Comparison of ENCODE assay signal across 13 cellular contexts in genomic region chr2:168574856-168575630, GRCh38.
A peak's percentile ranks its signal among the peaks of the same experiment; 100 is the strongest.
DNase-seq lines count a peak whose midpoint lies in the region; ATAC-seq, FAIRE-seq and TF ChIP-seq lines count a peak whose summit lies in the region.
"Had no signal": no experiment of that assay in that cellular context is flagged by ENCODE, and none has a peak within 500 bp of the region (broad histone marks: within the 10 kb centered on the region; RNA-seq: fewer than 3 reads in every experiment).

No MANE protein-coding gene starts in this region.

- H3K9ac ChIP-seq in keratinocyte (ENCODE audit: control insufficient read depth, extremely low read depth, insufficient read depth, low read length) (no peak overlapping the region), endodermal cell (ENCODE audit: extremely low read depth, low read length, poor library complexity, severe bottlenecking) (no peak overlapping the region)
- H3K9ac ChIP-seq: SK-N-SH had no signal

- ATAC-seq in WTC11 (peak; percentile 47; the same call in 1 of the 2 replicates), HG03378 (IDR thresholded peaks at IDR 0.05; ENCODE audit: unreplicated experiment) (no peak)

- WGBS in endodermal cell (ENCODE audit: insufficient coverage in 1 of 2, insufficient read length in 1 of 2), 2 experiments, result 97 to 100% methylated on average over 1 to 2 of the region's 4 CpGs

- H3K9me3 ChIP-seq in keratinocyte (ENCODE audit: control insufficient read depth, low read depth, low read length), result no peaks in the 10 kb centered on the region
- no peaks in the 10 kb centered on the region for H3K9me3 ChIP-seq in endodermal cell (ENCODE audit: control insufficient read depth, low read length)
- H3K9me3 ChIP-seq: SK-N-SH, testis had no signal

- H3K9me3 Mint-ChIP-seq in WTC11 (no peaks in the 10 kb centered on the region), endodermal cell (no peaks in the 10 kb centered on the region)

- H3K36me3 Mint-ChIP-seq in WTC11 (no peaks in the 10 kb centered on the region), endodermal cell (ENCODE audit: low read depth) (no peaks in the 10 kb centered on the region)

- H2AFZ ChIP-seq in keratinocyte (ENCODE audit: control insufficient read depth, low read length), result no peak overlapping the region

- DNase-seq in DMS53 (lab: John Stamatoyannopoulos, UW), result peak; percentile 79
- DNase-seq in GM18507 (ENCODE audit: extremely low spot score, insufficient read length, low read depth), result no peak
- no peak for DNase-seq in WTC11 (ENCODE audit: low spot score)
- no peak for DNase-seq in keratinocyte (ENCODE audit: low read depth, low spot score)
- DNase-seq in activated CD4-positive, alpha-beta T cell treated with anti-CD3 and anti-CD28 coated beads, Interleukin-2, amount 50 U/mL, for 4 hours, result no peak
- no peak for DNase-seq in endodermal cell
- DNase-seq: activated naive CD4-positive, alpha-beta T cell; islet precursor cell; Karpas-422; NCI-H1694 treated with DMSO at 0.1 percent for 48 hours; SK-N-SH; testis had no signal

- H3K36me3 ChIP-seq in keratinocyte (ENCODE audit: control insufficient read depth in 2 of 2, extremely low read depth in 1 of 2, insufficient read depth in 2 of 2, low read length in 2 of 2), result peaks cover 0 to 1% of the 10 kb centered on the region in 2 experiments
- H3K36me3 ChIP-seq in endodermal cell (ENCODE audit: control insufficient read depth, insufficient read depth, low read length), result no peaks in the 10 kb centered on the region

- H3K9me1 ChIP-seq in keratinocyte (ENCODE audit: control insufficient read depth, extremely low read depth, insufficient read depth, low read length), result no peaks in the 10 kb centered on the region

- H3K27ac Mint-ChIP-seq in WTC11, result no peak overlapping the region
- H3K27ac Mint-ChIP-seq in endodermal cell, result no peak overlapping the region

- no peak overlapping the region for H3K4me3 Mint-ChIP-seq in WTC11
- no peak overlapping the region for H3K4me3 Mint-ChIP-seq in endodermal cell

- TF ChIP-seq CTCF in WTC11 (IDR thresholded peaks at IDR 0.05), result no peak
- no peak for TF ChIP-seq CTCF in keratinocyte (optimal IDR thresholded peaks at IDR 0.05 in 1 of 3, IDR thresholded peaks at IDR 0.05 in 1 of 3, conservative IDR thresholded peaks at IDR 0.05 in 1 of 3; ENCODE audit: extremely low read depth in 1 of 3, insufficient read depth in 2 of 3, low read length in 3 of 3)
- TF ChIP-seq CTCF in endodermal cell (conservative IDR thresholded peaks at IDR 0.05), result no peak

- no peaks in the 10 kb centered on the region for H3K27me3 ChIP-seq in keratinocyte (ENCODE audit: control insufficient read depth, extremely low read depth, insufficient read depth, low read length)
- H3K27me3 ChIP-seq in endodermal cell (ENCODE audit: control insufficient read depth, insufficient read depth, low read length, poor library complexity, severe bottlenecking), result no peaks in the 10 kb centered on the region
- H3K27me3 ChIP-seq: testis had no signal

- FAIRE-seq in GM18507 (lab: Jason Lieb, UNC) (peak; percentile 9), keratinocyte (lab: Jason Lieb, UNC) (peak; percentile 41)

- H3K27ac ChIP-seq in keratinocyte (ENCODE audit: control insufficient read depth, insufficient read depth, low read length), result no peak overlapping the region
- no peak overlapping the region for H3K27ac ChIP-seq in endodermal cell (ENCODE audit: low read depth, low read length)
- H3K27ac ChIP-seq: testis had no signal

- peaks cover 24% of the 10 kb centered on the region for H3K79me2 ChIP-seq in keratinocyte (ENCODE audit: control insufficient read depth, insufficient read depth, low read length)

- H4K20me1 ChIP-seq in keratinocyte (ENCODE audit: control insufficient read depth, extremely low read depth, insufficient read depth, low read length), result no peaks in the 10 kb centered on the region

- H3K4me1 ChIP-seq in keratinocyte (ENCODE audit: control insufficient read depth, extremely low read depth, insufficient read depth, low read length) (peaks cover 55% of the 10 kb centered on the region), endodermal cell (ENCODE audit: control insufficient read depth, insufficient read depth, low read length) (no peaks in the 10 kb centered on the region)
- H3K4me1 ChIP-seq: testis had no signal

- H3K4me1 Mint-ChIP-seq in WTC11 (peaks cover 20% of the 10 kb centered on the region), endodermal cell (peaks cover 8% of the 10 kb centered on the region)

- H3K4me3 ChIP-seq in keratinocyte (ENCODE audit: control insufficient read depth in 2 of 3, extremely low read depth in 1 of 3, insufficient read depth in 2 of 3, low read depth in 1 of 3, low read length in 3 of 3), result no peak overlapping the region
- H3K4me3 ChIP-seq in endodermal cell (ENCODE audit: low read length), result no peak overlapping the region
- H3K4me3 ChIP-seq: testis had no signal

- dilution Hi-C loops in keratinocyte (cut with MboI; ENCODE audit: extremely low pct_ligation_motif_present, low sequenced_read_pairs), result no loop called here

- no peak overlapping the region for H3K4me2 ChIP-seq in keratinocyte (ENCODE audit: control insufficient read depth, extremely low read depth, insufficient read depth, low read depth, low read length)
- H3K4me2 ChIP-seq: SK-N-SH had no signal

- CTCF ChIA-PET in WTC11 (lab: Charles Lee), result no interaction called here

- H3K27me3 Mint-ChIP-seq in WTC11 (ENCODE audit: low read depth), result no peaks in the 10 kb centered on the region
- H3K27me3 Mint-ChIP-seq in endodermal cell (ENCODE audit: insufficient read depth), result no peaks in the 10 kb centered on the region

- POLR2A ChIA-PET in WTC11 (lab: Charles Lee), result no interaction called here

TF ChIP-seq in WTC11, 78 proteins besides CTCF, POLR2A, EP300 and RAD21 (continues in another document):
- TF ChIP-seq, protein P1, sequence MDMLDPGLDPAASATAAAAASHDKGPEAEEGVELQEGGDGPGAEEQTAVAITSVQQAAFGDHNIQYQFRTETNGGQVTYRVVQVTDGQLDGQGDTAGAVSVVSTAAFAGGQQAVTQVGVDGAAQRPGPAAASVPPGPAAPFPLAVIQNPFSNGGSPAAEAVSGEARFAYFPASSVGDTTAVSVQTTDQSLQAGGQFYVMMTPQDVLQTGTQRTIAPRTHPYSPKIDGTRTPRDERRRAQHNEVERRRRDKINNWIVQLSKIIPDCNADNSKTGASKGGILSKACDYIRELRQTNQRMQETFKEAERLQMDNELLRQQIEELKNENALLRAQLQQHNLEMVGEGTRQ (CRISPR knock-in tag; IDR thresholded peaks at IDR 0.05), result no peak
- TF ChIP-seq, protein P2, sequence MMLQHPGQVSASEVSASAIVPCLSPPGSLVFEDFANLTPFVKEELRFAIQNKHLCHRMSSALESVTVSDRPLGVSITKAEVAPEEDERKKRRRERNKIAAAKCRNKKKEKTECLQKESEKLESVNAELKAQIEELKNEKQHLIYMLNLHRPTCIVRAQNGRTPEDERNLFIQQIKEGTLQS (CRISPR knock-in tag; conservative IDR thresholded peaks at IDR 0.05), result no peak
- TF ChIP-seq SOX15 (CRISPR knock-in tag; IDR thresholded peaks at IDR 0.05) (no peak), ELF4 (CRISPR knock-in tag; IDR thresholded peaks at IDR 0.05; ENCODE audit: low read depth) (no peak), FOXK1 (CRISPR knock-in tag; IDR thresholded peaks at IDR 0.05) (no peak), ZNF423 (CRISPR knock-in tag; IDR thresholded peaks at IDR 0.05) (no peak), JAZF1 (CRISPR knock-in tag; IDR thresholded peaks at IDR 0.05) (no peak)
- TF ChIP-seq, protein P3, sequence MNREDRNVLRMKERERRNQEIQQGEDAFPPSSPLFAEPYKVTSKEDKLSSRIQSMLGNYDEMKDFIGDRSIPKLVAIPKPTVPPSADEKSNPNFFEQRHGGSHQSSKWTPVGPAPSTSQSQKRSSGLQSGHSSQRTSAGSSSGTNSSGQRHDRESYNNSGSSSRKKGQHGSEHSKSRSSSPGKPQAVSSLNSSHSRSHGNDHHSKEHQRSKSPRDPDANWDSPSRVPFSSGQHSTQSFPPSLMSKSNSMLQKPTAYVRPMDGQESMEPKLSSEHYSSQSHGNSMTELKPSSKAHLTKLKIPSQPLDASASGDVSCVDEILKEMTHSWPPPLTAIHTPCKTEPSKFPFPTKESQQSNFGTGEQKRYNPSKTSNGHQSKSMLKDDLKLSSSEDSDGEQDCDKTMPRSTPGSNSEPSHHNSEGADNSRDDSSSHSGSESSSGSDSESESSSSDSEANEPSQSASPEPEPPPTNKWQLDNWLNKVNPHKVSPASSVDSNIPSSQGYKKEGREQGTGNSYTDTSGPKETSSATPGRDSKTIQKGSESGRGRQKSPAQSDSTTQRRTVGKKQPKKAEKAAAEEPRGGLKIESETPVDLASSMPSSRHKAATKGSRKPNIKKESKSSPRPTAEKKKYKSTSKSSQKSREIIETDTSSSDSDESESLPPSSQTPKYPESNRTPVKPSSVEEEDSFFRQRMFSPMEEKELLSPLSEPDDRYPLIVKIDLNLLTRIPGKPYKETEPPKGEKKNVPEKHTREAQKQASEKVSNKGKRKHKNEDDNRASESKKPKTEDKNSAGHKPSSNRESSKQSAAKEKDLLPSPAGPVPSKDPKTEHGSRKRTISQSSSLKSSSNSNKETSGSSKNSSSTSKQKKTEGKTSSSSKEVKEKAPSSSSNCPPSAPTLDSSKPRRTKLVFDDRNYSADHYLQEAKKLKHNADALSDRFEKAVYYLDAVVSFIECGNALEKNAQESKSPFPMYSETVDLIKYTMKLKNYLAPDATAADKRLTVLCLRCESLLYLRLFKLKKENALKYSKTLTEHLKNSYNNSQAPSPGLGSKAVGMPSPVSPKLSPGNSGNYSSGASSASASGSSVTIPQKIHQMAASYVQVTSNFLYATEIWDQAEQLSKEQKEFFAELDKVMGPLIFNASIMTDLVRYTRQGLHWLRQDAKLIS (CRISPR knock-in tag; IDR thresholded peaks at IDR 0.05; ENCODE audit: borderline replicate concordance), result no peak
- TF ChIP-seq, protein P4, sequence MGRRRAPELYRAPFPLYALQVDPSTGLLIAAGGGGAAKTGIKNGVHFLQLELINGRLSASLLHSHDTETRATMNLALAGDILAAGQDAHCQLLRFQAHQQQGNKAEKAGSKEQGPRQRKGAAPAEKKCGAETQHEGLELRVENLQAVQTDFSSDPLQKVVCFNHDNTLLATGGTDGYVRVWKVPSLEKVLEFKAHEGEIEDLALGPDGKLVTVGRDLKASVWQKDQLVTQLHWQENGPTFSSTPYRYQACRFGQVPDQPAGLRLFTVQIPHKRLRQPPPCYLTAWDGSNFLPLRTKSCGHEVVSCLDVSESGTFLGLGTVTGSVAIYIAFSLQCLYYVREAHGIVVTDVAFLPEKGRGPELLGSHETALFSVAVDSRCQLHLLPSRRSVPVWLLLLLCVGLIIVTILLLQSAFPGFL (CRISPR knock-in tag; IDR thresholded peaks at IDR 0.05; ENCODE audit: borderline replicate concordance), result no peak
